ENCODE assay signal across 8 cellular contexts in genomic region chr1:225880636-225881035, GRCh38. TPM values are rescaled to one million over a fixed set of nuclear protein-coding genes. Genes with fewer than 3 reads are reported as not detected.
A peak's percentile ranks its signal among the peaks of the same experiment; 100 is the strongest.
DNase-seq lines count a peak whose midpoint lies in the region; ATAC-seq and TF ChIP-seq lines count a peak whose summit lies in the region.

No MANE protein-coding gene starts in this region.

- H3K36me3 ChIP-seq in H7 (replicated peaks; ENCODE audit: control insufficient read depth, insufficient read depth, low read length) = peaks cover 32% of the 10 kb centered on the region
- no peaks in the 10 kb centered on the region for H3K36me3 ChIP-seq in rectal smooth muscle tissue (ENCODE audit: control insufficient read depth, insufficient read depth, low read length)

- peaks cover 18% of the 10 kb centered on the region for H3K4me1 ChIP-seq in rectal smooth muscle tissue (ENCODE audit: control insufficient read depth, insufficient read depth, low read length)

- CTCF ChIA-PET in RWPE1 (lab: Yijun Ruan, JAX) = interaction anchor here (0.5 to 1.2 kb wide), 6 partner anchors 23 to 112 kb away, joined by 3 to 4 read pairs (median 3); partner anchors contain the start of gene EPHX1

- ATAC-seq in GM18517 (IDR thresholded peaks at IDR 0.05; ENCODE audit: unreplicated experiment) = no peak
- no peak for ATAC-seq in HG03280 (IDR thresholded peaks at IDR 0.05; ENCODE audit: unreplicated experiment)

- H3K27ac ChIP-seq in RWPE1 (peak overlapping the region; percentile 88), rectal smooth muscle tissue (ENCODE audit: low read depth, low read length) (peak overlapping the region; percentile 33)

- no peak overlapping the region for H3K9ac ChIP-seq in rectal smooth muscle tissue (ENCODE audit: low read length)

- no peak for TF ChIP-seq CTCF in RWPE1 (conservative IDR thresholded peaks at IDR 0.05; ENCODE audit: low read depth)
- no peak for TF ChIP-seq CTCF in fibroblast of villous mesenchyme (IDR thresholded peaks at IDR 0.05; ENCODE audit: insufficient read depth, low read depth, low read length)

- no peaks in the 10 kb centered on the region for H3K27me3 ChIP-seq in H7 (ENCODE audit: control insufficient read depth, insufficient read depth, low read length)
- no peaks in the 10 kb centered on the region for H3K27me3 ChIP-seq in rectal smooth muscle tissue (ENCODE audit: control insufficient read depth, insufficient read depth, low read length)

- peak overlapping the region; percentile 20; the same call in 1 of the 2 replicates for H3K4me3 ChIP-seq in H7 (ENCODE audit: insufficient read depth, low read depth, low read length)
- peak overlapping the region; percentile 96 for H3K4me3 ChIP-seq in fibroblast of villous mesenchyme (ENCODE audit: low read depth, low read length)
- H3K4me3 ChIP-seq in rectal smooth muscle tissue (ENCODE audit: low read length) = peak overlapping the region; percentile 96

- POLR2A ChIA-PET in RWPE1 (lab: Yijun Ruan, JAX; ENCODE audit: low non-redundant PET) = no interaction called here

- DNase-seq in H7 (no peak), RWPE1 (ENCODE audit: low spot score) (no peak), fibroblast of villous mesenchyme (ENCODE audit: low read depth) (no peak), NCI-H510A treated with DMSO at 0.1 percent for 48 hours (lab: John Stamatoyannopoulos, UW) (no peak), GM19238 (ENCODE audit: insufficient read length, low spot score) (no peak)

RNA-seq across cellular contexts. Expression of gene TMEM63A, which starts 1.5 kb away (rescaled TPM):
- total RNA-seq in H7 (2014; rRNA removed; shearing (Covaris generic)) = 101 and 154 TPM in 2 replicates
- total RNA-seq in fibroblast of villous mesenchyme = 20.3 and 26.3 TPM in 2 replicates

RNA-seq across cellular contexts. Expression of gene LEFTY1, which starts 8.3 kb away (rescaled TPM):
- 2,746 and 3,860 TPM in 2 replicates for total RNA-seq in H7 (2014; rRNA removed; shearing (Covaris generic))
- total RNA-seq in fibroblast of villous mesenchyme = 0.32 TPM in 1 of 2 replicates, not detected in the other

RNA-seq across cellular contexts. Expression of gene PYCR2, which starts 43.4 kb away (rescaled TPM):
- 308 and 356 TPM in 2 replicates for total RNA-seq in H7 (2014; rRNA removed; shearing (Covaris generic))
- total RNA-seq in fibroblast of villous mesenchyme = 28.0 and 36.7 TPM in 2 replicates

Comparison
In these comparisons a context has a peak if more than half of its experiments do, and no peak if none do; other contexts are left out.
1. H3K4me3 ChIP-seq: peak in every context shown above with its lines; median percentile 96 in fibroblast of villous mesenchyme; 96 in rectal smooth muscle tissue; 20 in H7.
2. RNA of gene LEFTY1, which starts 8.3 kb away (total RNA-seq): 2,746 to 3,860 TPM in H7; 0.32 TPM in fibroblast of villous mesenchyme; every median in the first group is over 1,000 times any median in the second.